8 cellular contexts compared by ENCODE assay signal in genomic region chr4:140152760-140153418, GRCh38. TPM values are rescaled to one million over a fixed set of nuclear protein-coding genes. Genes with fewer than 3 reads are reported as not detected.
A peak's percentile ranks its signal among the peaks of the same experiment; 100 is the strongest.
DNase-seq lines count a peak whose midpoint lies in the region; ATAC-seq and TF ChIP-seq lines count a peak whose summit lies in the region.

No MANE protein-coding gene starts in this region.

- WGBS in IMR-90 (ENCODE audit: extremely low coverage in 2 of 2, insufficient read length in 1 of 2), 2 experiments: 1% methylated on average over 39 of the region's 53 CpGs; no CpG with 5 or more reads in 1 of the 2 experiments

- H4K5ac ChIP-seq in IMR-90 (ENCODE audit: low read depth, low read length): no peak overlapping the region; the same call in 1 of the 2 replicates

- in situ Hi-C loops in IMR-90 (cut with MboI; ENCODE audit: low sequenced_read_pairs): loop anchor here (5.0 to 10.0 kb wide), 4 partner anchors 99 to 418 kb away; no protein-coding TSS in a partner anchor

- peak overlapping the region; percentile 84 for H3K4me2 ChIP-seq in IMR-90 (ENCODE audit: low read depth, low read length)

- H3K18ac ChIP-seq in IMR-90 (ENCODE audit: low read depth, low read length): peak overlapping the region; percentile 26; the same call in 1 of the 2 replicates

- no peak overlapping the region for H2AK9ac ChIP-seq in IMR-90 (replicated peaks; ENCODE audit: low read depth, low read length, poor library complexity)

- H3K9ac ChIP-seq in IMR-90 (ENCODE audit: low read depth, low read length): peak overlapping the region; percentile 87

- peak overlapping the region; percentile 79 for H2BK120ac ChIP-seq in IMR-90 (ENCODE audit: low read depth, low read length)

- peak overlapping the region; percentile 30 to 59; a peak in 2 of 4 replicates for H4K8ac ChIP-seq in IMR-90 (ENCODE audit: low read depth in 2 of 2, low read length in 2 of 2)

- H3K27me3 ChIP-seq in IMR-90 (ENCODE audit: control insufficient read depth, insufficient read depth, low read length) (no peaks in the 10 kb centered on the region), layer of hippocampus (ENCODE audit: control insufficient read depth, insufficient read depth, low read length) (no peaks in the 10 kb centered on the region)

- peak overlapping the region; percentile 13; the same call in 1 of the 2 replicates for H2AK5ac ChIP-seq in IMR-90 (ENCODE audit: low read depth, low read length)

- POLR2A ChIA-PET in IMR-90 (lab: Charles Lee; ENCODE audit: unreplicated experiment): no interaction called here

- H3K9me1 ChIP-seq in IMR-90 (ENCODE audit: insufficient read depth, low read length): no peaks in the 10 kb centered on the region

- no TSS peak for BruUV-seq in IMR-90 (replicated peaks; lab: Mats Ljungman, UMichigan)

- peak; percentile 44 for DNase-seq in IMR-90
- DNase-seq in activated CD4-positive, CD25-positive, alpha-beta regulatory T cell treated with anti-CD3 and anti-CD28 coated beads, Interleukin-2, amount 50 U/mL, for 72 hours: peak; percentile 50
- DNase-seq in choroid plexus epithelial cell (ENCODE audit: low read depth): peak; percentile 61
- DNase-seq in stimulated activated CD4-positive, alpha-beta T cell treated with anti-CD3 and anti-CD28 coated beads, Interleukin-15, amount 100 ng/mL, for 24 hours: peak; percentile 55

- 0 out of 3 replicates have a peak overlapping the region, but pooled peaks have one; percentile 48 for H2BK15ac ChIP-seq in IMR-90 (ENCODE audit: low read depth, low read length)

- intact Hi-C loops in IMR-90 (cut with micrococcal nuclease): loop anchor here (1.0 to 5.0 kb wide), 6 partner anchors 101 to 699 kb away; no protein-coding TSS in a partner anchor

- ATAC-seq in IMR-90 (ENCODE audit: low read depth): no peak
- no peak for ATAC-seq in GM19452 (IDR thresholded peaks at IDR 0.05; ENCODE audit: unreplicated experiment)
- no peak for ATAC-seq in HG03354 (IDR thresholded peaks at IDR 0.05; ENCODE audit: poor library complexity, severe bottlenecking, unreplicated experiment)

- H3K79me1 ChIP-seq in IMR-90 (ENCODE audit: low read depth in 1 of 2, low read length in 2 of 2): peaks cover 0 to 12% of the 10 kb centered on the region in 2 experiments; a peak in 2 of 4 replicates

- peak overlapping the region; percentile 77 for H3K14ac ChIP-seq in IMR-90 (replicated peaks; ENCODE audit: low read depth, low read length)

- no peaks in the 10 kb centered on the region for H3K9me3 ChIP-seq in IMR-90 (ENCODE audit: control insufficient read depth, insufficient read depth, low read length)

- CTCF ChIA-PET in IMR-90 (lab: Yijun Ruan, JAX): no interaction called here

- no peak for TF ChIP-seq RAD21 in IMR-90 (IDR thresholded peaks at IDR 0.05; ENCODE audit: low read length)

- H2BK20ac ChIP-seq in IMR-90 (ENCODE audit: low read depth, low read length): no peak overlapping the region; the same call in 1 of the 2 replicates

- dilution Hi-C loops in IMR-90 (cut with HindIII; ENCODE audit: low sequenced_read_pairs, unreplicated experiment): no loop called here

- H4K91ac ChIP-seq in IMR-90 (ENCODE audit: insufficient read depth, low read depth, low read length): peak overlapping the region; percentile 66; the same call in 1 of the 2 replicates

- no peaks in the 10 kb centered on the region; the same call in 1 of the 2 replicates for H3K4me1 ChIP-seq in IMR-90 (ENCODE audit: control insufficient read depth, insufficient read depth, low read length)

- H4K20me1 ChIP-seq in IMR-90 (ENCODE audit: insufficient read depth, low read length): no peaks in the 10 kb centered on the region

- H3K23ac ChIP-seq in IMR-90 (ENCODE audit: low read depth, low read length): peak overlapping the region; percentile 84

- TF ChIP-seq CTCF in C4-2B (conservative IDR thresholded peaks at IDR 0.05): no peak
- no peak for TF ChIP-seq CTCF in IMR-90 (conservative IDR thresholded peaks at IDR 0.05; ENCODE audit: low read depth, low read length)
- no peak for TF ChIP-seq CTCF in choroid plexus epithelial cell (conservative IDR thresholded peaks at IDR 0.05; ENCODE audit: low read depth, low read length)

- H3K36me3 ChIP-seq in IMR-90 (ENCODE audit: control insufficient read depth, insufficient read depth, low read length): no peaks in the 10 kb centered on the region

- H3K56ac ChIP-seq in IMR-90 (ENCODE audit: extremely low read depth, insufficient read depth, low read length): peak overlapping the region; percentile 67

- peak overlapping the region; percentile 80 for H3K4ac ChIP-seq in IMR-90 (ENCODE audit: low read depth, low read length)

- H2BK5ac ChIP-seq in IMR-90 (ENCODE audit: low read depth, low read length, poor library complexity, severe bottlenecking): peak overlapping the region; percentile 90

- TF ChIP-seq POLR2A in IMR-90 (IDR thresholded peaks at IDR 0.05; ENCODE audit: low read depth, low read length): peak; percentile 42; the same call in 1 of the 2 replicates

- H3K27ac ChIP-seq in C4-2B: peak overlapping the region; percentile 96
- peak overlapping the region; percentile 95 for H3K27ac ChIP-seq in IMR-90 (ENCODE audit: insufficient read depth, low read length)
- peak overlapping the region; percentile 88 for H3K27ac ChIP-seq in layer of hippocampus (ENCODE audit: low read depth, low read length)

- H3K4me3 ChIP-seq in IMR-90 (ENCODE audit: insufficient read depth, low read depth, low read length) (peak overlapping the region; percentile 90), choroid plexus epithelial cell (ENCODE audit: low read depth, low read length) (peak overlapping the region; percentile 76)

- H2AFZ ChIP-seq in IMR-90 (replicated peaks; ENCODE audit: low read length, poor library complexity): peak overlapping the region; percentile 96

TF ChIP-seq in IMR-90, 13 proteins besides CTCF, POLR2A, EP300 and RAD21:
- TF ChIP-seq CHD1 (IDR thresholded peaks at IDR 0.05; ENCODE audit: low read depth, low read length) (no peak), MAFK (IDR thresholded peaks at IDR 0.05; ENCODE audit: low read depth, low read length) (no peak), RFX5 (IDR thresholded peaks at IDR 0.05; ENCODE audit: low read depth, low read length) (no peak), MXI1 (IDR thresholded peaks at IDR 0.05; ENCODE audit: borderline replicate concordance, low read depth, low read length) (no peak), RCOR1 (IDR thresholded peaks at IDR 0.05; ENCODE audit: insufficient replicate concordance, low read length) (no peak), MAZ (IDR thresholded peaks at IDR 0.05; ENCODE audit: borderline replicate concordance, low read depth, low read length) (no peak; the same call in 1 of the 2 replicates), FOS (IDR thresholded peaks at IDR 0.05; ENCODE audit: low read depth, low read length) (no peak), SMC3 (IDR thresholded peaks at IDR 0.05; ENCODE audit: low read depth, low read length) (no peak), BHLHE40 (IDR thresholded peaks at IDR 0.05; ENCODE audit: low read depth, low read length) (no peak)

RNA-seq across cellular contexts. Expression of gene MAML3, which starts 1.1 kb away (rescaled TPM):
- 0.90 and 1.1 TPM in 2 replicates for total RNA-seq in IMR-90 (2012; rRNA removed)
- 1.7 and 2.0 TPM in 2 replicates for polyA plus RNA-seq in IMR-90 (2012; rRNA removed)
- polyA plus RNA-seq in IMR-90 (2012; cell fraction: cytosol; rRNA removed): 0.78 and 1.8 TPM in 2 replicates
- 1.3 and 2.3 TPM in 2 replicates for polyA plus RNA-seq in IMR-90 (2012; cell fraction: nucleus; rRNA removed; ENCODE audit: low replicate concordance)
